14 cellular contexts compared by ENCODE assay signal in the genomic region with DNA sequence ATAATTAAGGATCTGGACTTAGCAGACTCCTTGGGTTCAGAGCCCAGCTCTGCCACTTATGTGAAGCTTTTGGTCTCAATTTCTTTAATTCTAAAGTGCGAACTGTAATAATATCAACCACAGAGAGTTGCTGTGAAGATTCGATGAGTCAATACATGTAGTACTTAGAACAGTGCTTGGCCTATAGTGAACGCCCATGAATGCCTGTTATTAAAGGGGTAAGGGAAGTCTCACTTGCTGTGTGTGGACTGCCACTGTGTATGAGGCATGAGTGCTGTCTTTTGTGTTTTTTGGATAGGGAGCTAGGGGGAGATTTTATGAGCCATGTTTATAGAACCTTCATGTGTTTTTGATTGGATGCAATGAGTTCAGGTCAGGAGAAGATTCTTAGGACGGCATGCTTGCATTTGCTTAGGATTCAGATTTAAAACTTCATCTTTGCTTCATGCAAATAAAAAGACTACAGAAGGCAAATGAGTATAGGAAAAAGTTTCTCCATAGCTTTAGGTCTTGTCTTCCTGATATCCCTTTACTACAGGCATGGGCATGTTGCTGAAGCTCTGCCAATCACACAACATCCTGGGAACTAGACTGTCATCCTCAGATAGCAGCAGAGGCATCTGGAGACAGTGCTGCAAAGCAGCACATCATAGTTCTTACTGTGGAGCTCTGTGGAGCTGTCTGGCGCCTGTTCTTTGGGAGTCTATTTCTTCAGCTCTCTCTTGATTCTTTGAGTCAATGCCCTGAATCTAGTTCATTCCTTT.
"Had no signal": no experiment of that assay in that cellular context is flagged by ENCODE, and none has a peak within 500 bp of the region (broad histone marks: within the 10 kb centered on the region; RNA-seq: fewer than 3 reads in every experiment).

No MANE protein-coding gene starts in this region.

- H3K27ac ChIP-seq: adrenal gland, psoas muscle, right lobe of liver had no signal

- H3K9me3 ChIP-seq: adrenal gland, psoas muscle, right lobe of liver, transverse colon had no signal

- H3K36me3 Mint-ChIP-seq: immature natural killer cell; stimulated activated memory B cell treated with anti-CD40 and anti-IgM and Interleukin-4, amounts not matched to agents 10 μg/mL and 1 μg/mL and 100 μg/mL, for 72 hours had no signal

- H3K4me1 Mint-ChIP-seq: central memory CD8-positive, alpha-beta T cell; immature natural killer cell; stimulated activated memory B cell treated with anti-CD40 and anti-IgM and Interleukin-4, amounts not matched to agents 10 μg/mL and 1 μg/mL and 100 μg/mL, for 72 hours had no signal

- DNase-seq: activated CD4-positive, alpha-beta T cell treated with anti-CD3 and anti-CD28 coated beads for 48 hours; activated naive CD4-positive, alpha-beta T cell treated with anti-CD3 and anti-CD28 coated beads, Interleukin-2, amount 50 U/mL, for 16 hours; adrenal gland; cortex of kidney; effector memory CD4-positive, alpha-beta T cell; immature natural killer cell; left colon; psoas muscle; right lobe of liver; substantia nigra; transverse colon had no signal

- H3K4me1 ChIP-seq: adrenal gland, psoas muscle had no signal

- H3K9me3 Mint-ChIP-seq: central memory CD8-positive, alpha-beta T cell; immature natural killer cell; nephron; stimulated activated memory B cell treated with anti-CD40 and anti-IgM and Interleukin-4, amounts not matched to agents 10 μg/mL and 1 μg/mL and 100 μg/mL, for 72 hours had no signal

- H3K27me3 ChIP-seq: adrenal gland, right lobe of liver, transverse colon had no signal

- H3K27ac Mint-ChIP-seq: immature natural killer cell; nephron; stimulated activated memory B cell treated with anti-CD40 and anti-IgM and Interleukin-4, amounts not matched to agents 10 μg/mL and 1 μg/mL and 100 μg/mL, for 72 hours had no signal

- H3K4me3 Mint-ChIP-seq: central memory CD8-positive, alpha-beta T cell; immature natural killer cell; nephron; stimulated activated memory B cell treated with anti-CD40 and anti-IgM and Interleukin-4, amounts not matched to agents 10 μg/mL and 1 μg/mL and 100 μg/mL, for 72 hours had no signal

- H3K27me3 Mint-ChIP-seq: central memory CD8-positive, alpha-beta T cell had no signal

- ATAC-seq: psoas muscle; stimulated activated memory B cell treated with anti-CD40 and anti-IgM and Interleukin-4, amounts not matched to agents 10 μg/mL and 1 μg/mL and 100 μg/mL, for 72 hours had no signal

- H3K4me3 ChIP-seq: adrenal gland, psoas muscle, right lobe of liver, transverse colon had no signal

- H3K36me3 ChIP-seq: adrenal gland, right lobe of liver, transverse colon had no signal
